In genomic region chr6:136792945-136793289, GRCh38 we compare ENCODE assay signal across 8 cellular contexts. TPM values are rescaled to one million over a fixed set of nuclear protein-coding genes. Genes with fewer than 3 reads are reported as not detected.
A peak's percentile ranks its signal among the peaks of the same experiment; 100 is the strongest.
DNase-seq lines count a peak whose midpoint lies in the region; FAIRE-seq and TF ChIP-seq lines count a peak whose summit lies in the region.

No MANE protein-coding gene starts in this region.

- H3K4me1 ChIP-seq in ES-I3 (ENCODE audit: insufficient read depth, low read length) (no peaks in the 10 kb centered on the region; the same call in 1 of the 2 replicates), neutrophil (ENCODE audit: control insufficient read depth in 1 of 2, insufficient read depth in 1 of 2, low read depth in 1 of 2, low read length in 1 of 2) (peaks cover 40 to 44% of the 10 kb centered on the region in 2 experiments), suprapubic skin (peaks cover 36% of the 10 kb centered on the region)

- DNase-seq in H54 (ENCODE audit: insufficient read length, low spot score) (peak; percentile 39), LNCaP clone FGC (ENCODE audit: low read depth) (no peak), SIG-M5 (lab: John Stamatoyannopoulos, UW) (peak; percentile 35), foreskin melanocyte (peak; percentile 74), suprapubic skin (ENCODE audit: low spot score in 2 of 2) (peak; percentile 94 to 95)
- peak; percentile 90 for DNase-seq in activated gamma-delta T cell treated with anti-CD3 and anti-CD28 coated beads, Interleukin-2, amount 50 U/mL, for 16 hours (ENCODE audit: low read depth)

- H3K4me3 ChIP-seq in LNCaP clone FGC (ENCODE audit: low read depth, low read length): peak overlapping the region; percentile 82
- peak overlapping the region; percentile 90 to 96 for H3K4me3 ChIP-seq in neutrophil (ENCODE audit: low read depth in 1 of 2, low read length in 1 of 2)
- peak overlapping the region; percentile 98 for H3K4me3 ChIP-seq in suprapubic skin

- H3K9me3 ChIP-seq in ES-I3 (ENCODE audit: control insufficient read depth, insufficient read depth, low read length) (no peaks in the 10 kb centered on the region), neutrophil (no peaks in the 10 kb centered on the region), suprapubic skin (no peaks in the 10 kb centered on the region)

- TF ChIP-seq CTCF in LNCaP clone FGC (IDR thresholded peaks at IDR 0.05; ENCODE audit: control insufficient read depth, extremely low read depth, insufficient read depth) (peak; percentile 88), neutrophil (IDR thresholded peaks at IDR 0.05) (peak; percentile 73), suprapubic skin (IDR thresholded peaks at IDR 0.05) (peak; percentile 50 to 66)

- FAIRE-seq in H54 (lab: Jason Lieb, UNC): no peak

- H3K27me3 ChIP-seq in neutrophil: no peaks in the 10 kb centered on the region
- H3K27me3 ChIP-seq in suprapubic skin: no peaks in the 10 kb centered on the region

- 2% methylated on average over 5 of the region's 29 CpGs for WGBS in suprapubic skin

- TF ChIP-seq EP300 in suprapubic skin (IDR thresholded peaks at IDR 0.05): no peak

- H3K36me3 ChIP-seq in ES-I3 (ENCODE audit: insufficient read depth, low read length): no peaks in the 10 kb centered on the region
- no peaks in the 10 kb centered on the region for H3K36me3 ChIP-seq in neutrophil
- no peaks in the 10 kb centered on the region for H3K36me3 ChIP-seq in suprapubic skin

- H3K27ac ChIP-seq in neutrophil: peak overlapping the region; percentile 91
- peak overlapping the region; percentile 97 for H3K27ac ChIP-seq in suprapubic skin

- TF ChIP-seq POLR2A in H54 (IDR thresholded peaks at IDR 0.05; ENCODE audit: low read depth, low read length) (peak; percentile 6; the same call in 1 of the 2 replicates), suprapubic skin (IDR thresholded peaks at IDR 0.05) (no peak)

- H3K9ac ChIP-seq in ES-I3 (ENCODE audit: low read depth, low read length): peak overlapping the region; percentile 84

RNA-seq across cellular contexts. Expression of gene MAP3K5, which starts 0.6 kb away (rescaled TPM):
- 10 to 100 TPM; 19.4 to 36.1 (median 21.1) TPM for total RNA-seq in suprapubic skin

RNA-seq across cellular contexts. Expression of gene PEX7, which starts 29.5 kb away (rescaled TPM):
- total RNA-seq in suprapubic skin: 10 to 100 TPM in 2 of 4 donors, 1 to 10 TPM in 2; 4.3 to 21.2 (median 12.4) TPM
